1 cellular context compared by ENCODE assay signal in the genomic region with DNA sequence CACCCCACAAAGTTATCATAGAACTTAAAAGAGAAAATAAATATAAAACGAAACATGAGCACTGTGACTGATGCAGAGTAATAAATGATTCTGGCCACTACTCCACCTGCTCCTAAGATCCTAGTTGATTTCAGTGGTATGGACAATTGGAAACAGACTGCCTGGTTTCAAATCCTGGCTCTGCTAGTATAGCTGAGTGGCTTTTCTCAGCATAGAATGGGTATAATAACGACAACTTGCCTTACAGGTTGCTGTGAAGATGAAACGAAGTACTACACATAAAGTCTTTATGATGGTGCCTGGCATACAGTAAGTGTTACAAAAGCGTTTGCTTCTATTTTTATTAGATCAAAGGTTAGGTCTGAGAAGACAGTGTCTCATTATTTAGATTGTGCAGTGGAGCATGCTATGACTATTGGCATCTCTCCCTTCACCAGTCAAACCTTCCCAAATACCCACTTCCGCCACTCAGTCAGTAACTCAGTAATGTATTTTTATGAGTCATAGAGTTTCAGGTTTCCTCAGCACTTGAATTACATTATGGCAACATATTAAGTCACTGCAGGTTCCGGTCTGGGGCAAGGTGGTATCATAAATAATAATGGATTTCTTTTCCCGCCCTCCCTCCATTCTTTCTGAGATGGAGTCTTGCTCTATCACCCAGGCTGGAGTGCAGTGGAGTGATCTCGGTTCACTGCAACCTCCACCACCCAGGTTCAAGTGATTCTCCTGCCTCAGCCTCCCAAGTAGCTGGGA.
TF ChIP-seq lines count a peak whose summit lies in the region.

No MANE protein-coding gene starts in this region.

TF ChIP-seq in GM12878, 131 proteins besides CTCF, POLR2A, EP300 and RAD21 (continued from another document and continues in another):
- no peak for TF ChIP-seq USF1 (IDR thresholded peaks at IDR 0.05; ENCODE audit: borderline replicate concordance, extremely low read length, insufficient read depth, low read depth, low read length)
- no peak for TF ChIP-seq SMAD5 (IDR thresholded peaks at IDR 0.05; ENCODE audit: low read depth)
- no peak for TF ChIP-seq IRF5 (IDR thresholded peaks at IDR 0.05; ENCODE audit: borderline replicate concordance)
- no peak for TF ChIP-seq STAT3 (IDR thresholded peaks at IDR 0.05; ENCODE audit: low read depth, low read length)
- no peak for TF ChIP-seq ESRRA (IDR thresholded peaks at IDR 0.05; ENCODE audit: low read length)
- peak; percentile 76 for TF ChIP-seq CREB1 (IDR thresholded peaks at IDR 0.05; ENCODE audit: low read depth)
- peak; percentile 97 for TF ChIP-seq ATF2 (IDR thresholded peaks at IDR 0.05; ENCODE audit: low read length)
- no peak for TF ChIP-seq KAT2A (conservative IDR thresholded peaks at IDR 0.05; ENCODE audit: control insufficient read depth, low read depth, low read length)
- no peak for TF ChIP-seq KDM1A (IDR thresholded peaks at IDR 0.05; ENCODE audit: borderline replicate concordance)
- peak; percentile 97 for TF ChIP-seq RUNX3 (IDR thresholded peaks at IDR 0.05; ENCODE audit: low read length)
- no peak for TF ChIP-seq PBX3 (IDR thresholded peaks at IDR 0.05; ENCODE audit: insufficient replicate concordance, low read depth, low read length)
- TF ChIP-seq WRNIP1 (IDR thresholded peaks at IDR 0.05; ENCODE audit: borderline replicate concordance, low read depth, low read length) = no peak
- TF ChIP-seq PKNOX1 (IDR thresholded peaks at IDR 0.05) = peak; percentile 32; the same call in 1 of the 2 replicates
- TF ChIP-seq, protein P1, sequence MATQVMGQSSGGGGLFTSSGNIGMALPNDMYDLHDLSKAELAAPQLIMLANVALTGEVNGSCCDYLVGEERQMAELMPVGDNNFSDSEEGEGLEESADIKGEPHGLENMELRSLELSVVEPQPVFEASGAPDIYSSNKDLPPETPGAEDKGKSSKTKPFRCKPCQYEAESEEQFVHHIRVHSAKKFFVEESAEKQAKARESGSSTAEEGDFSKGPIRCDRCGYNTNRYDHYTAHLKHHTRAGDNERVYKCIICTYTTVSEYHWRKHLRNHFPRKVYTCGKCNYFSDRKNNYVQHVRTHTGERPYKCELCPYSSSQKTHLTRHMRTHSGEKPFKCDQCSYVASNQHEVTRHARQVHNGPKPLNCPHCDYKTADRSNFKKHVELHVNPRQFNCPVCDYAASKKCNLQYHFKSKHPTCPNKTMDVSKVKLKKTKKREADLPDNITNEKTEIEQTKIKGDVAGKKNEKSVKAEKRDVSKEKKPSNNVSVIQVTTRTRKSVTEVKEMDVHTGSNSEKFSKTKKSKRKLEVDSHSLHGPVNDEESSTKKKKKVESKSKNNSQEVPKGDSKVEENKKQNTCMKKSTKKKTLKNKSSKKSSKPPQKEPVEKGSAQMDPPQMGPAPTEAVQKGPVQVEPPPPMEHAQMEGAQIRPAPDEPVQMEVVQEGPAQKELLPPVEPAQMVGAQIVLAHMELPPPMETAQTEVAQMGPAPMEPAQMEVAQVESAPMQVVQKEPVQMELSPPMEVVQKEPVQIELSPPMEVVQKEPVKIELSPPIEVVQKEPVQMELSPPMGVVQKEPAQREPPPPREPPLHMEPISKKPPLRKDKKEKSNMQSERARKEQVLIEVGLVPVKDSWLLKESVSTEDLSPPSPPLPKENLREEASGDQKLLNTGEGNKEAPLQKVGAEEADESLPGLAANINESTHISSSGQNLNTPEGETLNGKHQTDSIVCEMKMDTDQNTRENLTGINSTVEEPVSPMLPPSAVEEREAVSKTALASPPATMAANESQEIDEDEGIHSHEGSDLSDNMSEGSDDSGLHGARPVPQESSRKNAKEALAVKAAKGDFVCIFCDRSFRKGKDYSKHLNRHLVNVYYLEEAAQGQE (IDR thresholded peaks at IDR 0.05; ENCODE audit: low read depth, low read length) = no peak
- TF ChIP-seq CREM (IDR thresholded peaks at IDR 0.05; ENCODE audit: low read depth) = peak; percentile 90
- no peak for TF ChIP-seq E2F8 (IDR thresholded peaks at IDR 0.05; ENCODE audit: low read depth, partially characterized antibody)
- TF ChIP-seq YBX1 (IDR thresholded peaks at IDR 0.05) = no peak
- TF ChIP-seq, protein P2, sequence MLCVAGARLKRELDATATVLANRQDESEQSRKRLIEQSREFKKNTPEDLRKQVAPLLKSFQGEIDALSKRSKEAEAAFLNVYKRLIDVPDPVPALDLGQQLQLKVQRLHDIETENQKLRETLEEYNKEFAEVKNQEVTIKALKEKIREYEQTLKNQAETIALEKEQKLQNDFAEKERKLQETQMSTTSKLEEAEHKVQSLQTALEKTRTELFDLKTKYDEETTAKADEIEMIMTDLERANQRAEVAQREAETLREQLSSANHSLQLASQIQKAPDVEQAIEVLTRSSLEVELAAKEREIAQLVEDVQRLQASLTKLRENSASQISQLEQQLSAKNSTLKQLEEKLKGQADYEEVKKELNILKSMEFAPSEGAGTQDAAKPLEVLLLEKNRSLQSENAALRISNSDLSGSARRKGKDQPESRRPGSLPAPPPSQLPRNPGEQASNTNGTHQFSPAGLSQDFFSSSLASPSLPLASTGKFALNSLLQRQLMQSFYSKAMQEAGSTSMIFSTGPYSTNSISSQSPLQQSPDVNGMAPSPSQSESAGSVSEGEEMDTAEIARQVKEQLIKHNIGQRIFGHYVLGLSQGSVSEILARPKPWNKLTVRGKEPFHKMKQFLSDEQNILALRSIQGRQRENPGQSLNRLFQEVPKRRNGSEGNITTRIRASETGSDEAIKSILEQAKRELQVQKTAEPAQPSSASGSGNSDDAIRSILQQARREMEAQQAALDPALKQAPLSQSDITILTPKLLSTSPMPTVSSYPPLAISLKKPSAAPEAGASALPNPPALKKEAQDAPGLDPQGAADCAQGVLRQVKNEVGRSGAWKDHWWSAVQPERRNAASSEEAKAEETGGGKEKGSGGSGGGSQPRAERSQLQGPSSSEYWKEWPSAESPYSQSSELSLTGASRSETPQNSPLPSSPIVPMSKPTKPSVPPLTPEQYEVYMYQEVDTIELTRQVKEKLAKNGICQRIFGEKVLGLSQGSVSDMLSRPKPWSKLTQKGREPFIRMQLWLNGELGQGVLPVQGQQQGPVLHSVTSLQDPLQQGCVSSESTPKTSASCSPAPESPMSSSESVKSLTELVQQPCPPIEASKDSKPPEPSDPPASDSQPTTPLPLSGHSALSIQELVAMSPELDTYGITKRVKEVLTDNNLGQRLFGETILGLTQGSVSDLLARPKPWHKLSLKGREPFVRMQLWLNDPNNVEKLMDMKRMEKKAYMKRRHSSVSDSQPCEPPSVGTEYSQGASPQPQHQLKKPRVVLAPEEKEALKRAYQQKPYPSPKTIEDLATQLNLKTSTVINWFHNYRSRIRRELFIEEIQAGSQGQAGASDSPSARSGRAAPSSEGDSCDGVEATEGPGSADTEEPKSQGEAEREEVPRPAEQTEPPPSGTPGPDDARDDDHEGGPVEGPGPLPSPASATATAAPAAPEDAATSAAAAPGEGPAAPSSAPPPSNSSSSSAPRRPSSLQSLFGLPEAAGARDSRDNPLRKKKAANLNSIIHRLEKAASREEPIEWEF (IDR thresholded peaks at IDR 0.05; ENCODE audit: insufficient replicate concordance, low read depth, low read length) = peak; percentile 12
- TF ChIP-seq HDAC2 (IDR thresholded peaks at IDR 0.05) = no peak
- TF ChIP-seq SMC3 (IDR thresholded peaks at IDR 0.05; ENCODE audit: borderline replicate concordance, low read length) = peak; percentile 8; the same call in 1 of the 2 replicates
- TF ChIP-seq YY1 (IDR thresholded peaks at IDR 0.05; ENCODE audit: low read depth, low read length) = no peak
- TF ChIP-seq IKZF2 (IDR thresholded peaks at IDR 0.05) = peak; percentile 96 to 97
- no peak for TF ChIP-seq MAX (IDR thresholded peaks at IDR 0.05; ENCODE audit: low read depth, low read length)
- TF ChIP-seq BMI1 (IDR thresholded peaks at IDR 0.05; ENCODE audit: borderline replicate concordance) = peak; percentile 64
- TF ChIP-seq ZBTB4 (CRISPR knock-in tag; IDR thresholded peaks at IDR 0.05) = no peak
- TF ChIP-seq ZZZ3 (IDR thresholded peaks at IDR 0.05; ENCODE audit: control insufficient read depth, insufficient read length, low read depth) = no peak
- TF ChIP-seq HDGF (IDR thresholded peaks at IDR 0.05) = no peak
- TF ChIP-seq RBBP5 (conservative IDR thresholded peaks at IDR 0.05) = no peak
- TF ChIP-seq MEF2B (IDR thresholded peaks at IDR 0.05; ENCODE audit: partially characterized antibody, poor library complexity, severe bottlenecking) = peak; percentile 87
- no peak for TF ChIP-seq SUZ12 (IDR thresholded peaks at IDR 0.05; ENCODE audit: unreplicated experiment)
